In the genomic region with DNA sequence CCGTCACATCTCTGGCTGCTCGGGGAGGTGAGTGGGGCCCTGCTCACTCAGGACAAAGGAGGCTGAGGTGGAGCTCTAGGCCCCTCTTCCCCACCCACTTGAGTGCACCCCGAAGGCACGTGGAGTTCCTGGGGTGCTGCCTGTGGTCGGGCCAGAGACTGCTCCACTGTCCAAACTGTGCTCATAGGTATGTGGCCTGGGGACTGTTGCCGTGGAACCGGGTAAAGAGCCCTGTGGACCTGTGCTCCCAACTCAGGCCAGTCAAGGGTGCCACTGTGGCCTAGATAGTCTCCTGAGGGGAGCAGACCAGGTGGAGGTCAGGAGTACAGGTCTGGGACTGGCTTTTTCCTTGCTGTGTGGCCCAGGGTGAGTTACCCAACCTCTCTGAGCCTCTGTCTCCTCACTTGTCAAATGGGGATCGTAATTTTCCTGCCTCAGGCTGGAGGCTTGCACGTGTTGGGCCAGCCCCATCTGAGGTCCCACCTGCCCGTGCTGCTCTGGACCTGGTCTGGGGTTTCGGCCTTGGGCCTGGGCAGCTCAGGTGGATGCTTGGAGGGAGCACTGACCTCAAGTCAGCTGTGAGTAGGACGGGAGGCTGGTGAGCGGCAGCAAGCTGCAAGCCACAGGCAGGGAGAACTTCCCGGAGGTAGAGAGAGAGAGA, we compare ENCODE assay signal across 8 cellular contexts. TPM values are rescaled to one million over a fixed set of nuclear protein-coding genes. Genes with fewer than 3 reads are reported as not detected.
DNase-seq lines count a peak whose midpoint lies in the region; ATAC-seq and TF ChIP-seq lines count a peak whose summit lies in the region.

No MANE protein-coding gene starts in this region.

- H3K27ac ChIP-seq in OCI-LY1 (ENCODE audit: low read depth, low read length, poor library complexity, severe bottlenecking) (no peak overlapping the region), duodenal mucosa (ENCODE audit: low read depth, low read length) (no peak overlapping the region), neutrophil (no peak overlapping the region), H9 (ENCODE audit: insufficient read length, low read depth, low read length) (no peak overlapping the region)

- H3K56ac ChIP-seq in H9 (ENCODE audit: insufficient read length, low read depth, low read length): no peak overlapping the region

- WGBS in H9 (ENCODE audit: extremely low coverage, insufficient read length, low lambda C conversion rate): no CpG with 5 or more reads among the region's 14 CpGs

- H2BK120ac ChIP-seq in H9 (ENCODE audit: low read depth, low read length, poor library complexity, severe bottlenecking): no peak overlapping the region

- no peak overlapping the region for H2BK20ac ChIP-seq in H9 (ENCODE audit: low read depth, low read length, poor library complexity, severe bottlenecking)

- H3K4me1 Mint-ChIP-seq in Calu3 (ENCODE audit: low read depth, unreplicated experiment): peaks cover 8% of the 10 kb centered on the region
- peaks cover 4 to 5% of the 10 kb centered on the region in 2 experiments; a peak in 3 of 4 replicates for H3K4me1 Mint-ChIP-seq in H9

- no peaks in the 10 kb centered on the region for H3K36me3 Mint-ChIP-seq in Calu3 (ENCODE audit: insufficient read depth, unreplicated experiment)
- peaks cover 0 to 1% (median 0%) of the 10 kb centered on the region in 3 experiments; a peak in 1 of 7 replicates for H3K36me3 Mint-ChIP-seq in H9 (ENCODE audit: insufficient read depth in 1 of 3, low read depth in 3 of 3)

- H3K9me2 ChIP-seq in OCI-LY1 (ENCODE audit: low read depth, low read length): no peaks in the 10 kb centered on the region

- ATAC-seq in HG03469 (IDR thresholded peaks at IDR 0.05; ENCODE audit: unreplicated experiment): no peak

- CTCF ChIA-PET in Calu3 (lab: Charles Lee): interaction anchor here (0.6 to 3.2 kb wide), 11 partner anchors 17 to 591 kb away, joined by 3 to 33 read pairs (median 4); partner anchors contain the start of genes OPRL1 and RGS19

- no peak overlapping the region for H4K91ac ChIP-seq in H9 (ENCODE audit: insufficient read length, low read depth, low read length)

- H3K4ac ChIP-seq in H9 (ENCODE audit: low read depth, low read length): no peak overlapping the region

- H2BK5ac ChIP-seq in H9 (ENCODE audit: insufficient read length, low read length): no peak overlapping the region

- no peaks in the 10 kb centered on the region for H3K9me3 Mint-ChIP-seq in Calu3 (ENCODE audit: low read depth, unreplicated experiment)
- H3K9me3 Mint-ChIP-seq in H9: peaks cover 3 to 4% of the 10 kb centered on the region in 2 experiments; a peak in 4 of 5 replicates

- no peak for DNase-seq in Calu3
- DNase-seq in globus pallidus (ENCODE audit: low spot score): no peak
- DNase-seq in H9: no peak
- DNase-seq in C1 segment of cervical spinal cord (lab: John Stamatoyannopoulos, UW): no peak

- H3K23ac ChIP-seq in H9 (ENCODE audit: insufficient read length, low read depth, low read length): no peak overlapping the region

- no peak overlapping the region for H4K5ac ChIP-seq in H9 (ENCODE audit: insufficient read length, low read depth, low read length)

- no peaks in the 10 kb centered on the region for H3F3A ChIP-seq in OCI-LY1 (ENCODE audit: insufficient read depth, low read length)

- H4K20me1 ChIP-seq in OCI-LY1 (ENCODE audit: insufficient read depth, low read length): no peaks in the 10 kb centered on the region
- peaks cover 3% of the 10 kb centered on the region for H4K20me1 ChIP-seq in H9 (ENCODE audit: control insufficient read depth, insufficient read depth, insufficient read length)

- intact Hi-C loops in Calu3 (cut with micrococcal nuclease; ENCODE audit: unreplicated experiment): loop anchor here (5.0 kb wide), 2 partner anchors 38 to 83 kb away; partner anchors contain the start of genes C20orf204, LKAAEAR1 and OPRL1

- BruUV-seq in Calu3 (replicated peaks; lab: Mats Ljungman, UMichigan): no TSS peak

- H3T11ph ChIP-seq in H9 (ENCODE audit: low read length): no peak overlapping the region

- H3K27me3 ChIP-seq in OCI-LY1 (ENCODE audit: insufficient read depth, low read length) (no peaks in the 10 kb centered on the region), duodenal mucosa (ENCODE audit: control insufficient read depth in 1 of 2, insufficient read depth in 2 of 2, low read length in 2 of 2) (peaks cover 0 to 12% of the 10 kb centered on the region in 2 donors), neutrophil (peaks cover 43% of the 10 kb centered on the region), H9 (ENCODE audit: insufficient read depth, low read length) (no peaks in the 10 kb centered on the region; the same call in 1 of the 2 replicates)

- H3K79me1 ChIP-seq in H9 (ENCODE audit: insufficient read depth, low read depth, low read length, poor library complexity, severe bottlenecking): no peaks in the 10 kb centered on the region

- no peak overlapping the region for H3K14ac ChIP-seq in H9 (ENCODE audit: insufficient read depth, low read length)

- H2BK15ac ChIP-seq in H9 (ENCODE audit: low read depth, low read length): no peak overlapping the region

- no peak overlapping the region for H4K8ac ChIP-seq in H9 (replicated peaks; ENCODE audit: insufficient read length, low read depth, low read length)

- no peaks in the 10 kb centered on the region for H3K9me3 ChIP-seq in OCI-LY1 (ENCODE audit: low read length)
- no peaks in the 10 kb centered on the region for H3K9me3 ChIP-seq in duodenal mucosa (ENCODE audit: control insufficient read depth in 1 of 2, low read length in 2 of 2)
- no peaks in the 10 kb centered on the region for H3K9me3 ChIP-seq in neutrophil
- no peaks in the 10 kb centered on the region for H3K9me3 ChIP-seq in H9 (ENCODE audit: control insufficient read depth, low read depth, low read length)

- H3K4me3 ChIP-seq in OCI-LY1 (ENCODE audit: low read depth, low read length, poor library complexity, severe bottlenecking) (peak overlapping the region; percentile 44), duodenal mucosa (ENCODE audit: low read depth in 1 of 2, low read length in 2 of 2) (peak overlapping the region; percentile 44 to 53), neutrophil (ENCODE audit: low read depth in 1 of 2, low read length in 1 of 2) (peak overlapping the region; percentile 37 to 53)

- H3K9ac ChIP-seq in OCI-LY1 (ENCODE audit: low read length): peak overlapping the region; percentile 19; the same call in 1 of the 2 replicates
- H3K9ac ChIP-seq in duodenal mucosa (ENCODE audit: low read depth in 1 of 2, low read length in 2 of 2): no peak overlapping the region
- no peak overlapping the region for H3K9ac ChIP-seq in H9 (ENCODE audit: extremely low read depth, insufficient read length, low read length)

- H3K27me3 Mint-ChIP-seq in Calu3 (ENCODE audit: unreplicated experiment): peaks cover 66% of the 10 kb centered on the region
- peaks cover 35% of the 10 kb centered on the region for H3K27me3 Mint-ChIP-seq in H9 (ENCODE audit: low read depth)

- no peak overlapping the region for H2AK5ac ChIP-seq in H9 (ENCODE audit: insufficient read length, low read length)

- no peak overlapping the region for H2BK12ac ChIP-seq in H9 (ENCODE audit: insufficient read length, low read depth, low read length)

- no peak overlapping the region for H2AFZ ChIP-seq in OCI-LY1 (ENCODE audit: low read length)
- H2AFZ ChIP-seq in H9 (ENCODE audit: low read length): no peak overlapping the region

- H3K36me3 ChIP-seq in OCI-LY1 (ENCODE audit: insufficient read depth, low read length) (no peaks in the 10 kb centered on the region), duodenal mucosa (ENCODE audit: control insufficient read depth in 1 of 2, insufficient read depth in 2 of 2, low read length in 2 of 2) (no peaks in the 10 kb centered on the region), neutrophil (no peaks in the 10 kb centered on the region)

- TF ChIP-seq CTCF in Calu3 (IDR thresholded peaks at IDR 0.05; ENCODE audit: unreplicated experiment): no peak
- no peak for TF ChIP-seq CTCF in OCI-LY1 (IDR thresholded peaks at IDR 0.05; ENCODE audit: low read length)
- no peak for TF ChIP-seq CTCF in neutrophil (IDR thresholded peaks at IDR 0.05)
- no peak for TF ChIP-seq CTCF in H9 (conservative IDR thresholded peaks at IDR 0.05)

- H3K4me3 Mint-ChIP-seq in Calu3 (ENCODE audit: low read depth, unreplicated experiment) (peak overlapping the region; percentile 1), H9 (peak overlapping the region in 1 of 2 experiments; percentile 26; a peak in 1 of 5 replicates)

- no peaks in the 10 kb centered on the region for H3K79me2 ChIP-seq in OCI-LY1 (ENCODE audit: insufficient read depth, low read length)
- no peaks in the 10 kb centered on the region for H3K79me2 ChIP-seq in H9 (ENCODE audit: insufficient read depth, low read length)

- H3K27ac Mint-ChIP-seq in Calu3 (ENCODE audit: unreplicated experiment): no peak overlapping the region
- H3K27ac Mint-ChIP-seq in H9: no peak overlapping the region

- H3K23me2 ChIP-seq in H9 (ENCODE audit: insufficient read length, low read depth, low read length, poor library complexity, severe bottlenecking): no peaks in the 10 kb centered on the region

- H3K4me1 ChIP-seq in OCI-LY1 (ENCODE audit: insufficient read depth, low read length, severe bottlenecking) (peaks cover 8% of the 10 kb centered on the region), duodenal mucosa (ENCODE audit: control insufficient read depth in 1 of 2, insufficient read depth in 2 of 2, low read length in 2 of 2) (peaks cover 3 to 7% of the 10 kb centered on the region in 2 donors), neutrophil (ENCODE audit: control insufficient read depth in 1 of 2, insufficient read depth in 1 of 2, low read depth in 1 of 2, low read length in 1 of 2) (peaks cover 6 to 9% of the 10 kb centered on the region in 2 experiments), H9 (ENCODE audit: insufficient read depth, low read length) (no peaks in the 10 kb centered on the region)

- H3K4me2 ChIP-seq in OCI-LY1 (ENCODE audit: low read length) (peak overlapping the region; percentile 65), H9 (ENCODE audit: insufficient read depth, insufficient read length, low read length) (no peak overlapping the region)

- no peak overlapping the region for H3K18ac ChIP-seq in H9 (ENCODE audit: insufficient read length, low read depth, low read length)

RNA-seq across cellular contexts. Expression of gene NPBWR2, which starts 12.4 kb away (rescaled TPM):
- not detected in 2 replicates for total RNA-seq in Calu3 (2022)
- total RNA-seq in H9 (2021): not detected in 2 replicates

RNA-seq across cellular contexts. Expression of gene LKAAEAR1, which starts 35.6 kb away (rescaled TPM):
- not detected in 2 replicates for total RNA-seq in Calu3 (2022)
- 0.39 TPM in 1 of 2 replicates, not detected in the other for total RNA-seq in H9 (2021)

RNA-seq across cellular contexts. Expression of gene OPRL1, which starts 39.9 kb away (rescaled TPM):
- total RNA-seq in Calu3 (2022) (0.17 and 0.33 TPM in 2 replicates), H9 (2021) (0.90 and 1.0 TPM in 2 replicates)

RNA-seq across cellular contexts. Expression of gene RGS19, which starts 40.5 kb away (rescaled TPM):
- 17.2 and 17.8 TPM in 2 replicates for total RNA-seq in Calu3 (2022)
- total RNA-seq in H9 (2021): 11.7 and 12.8 TPM in 2 replicates

RNA-seq across cellular contexts. Expression of gene MYT1, which starts 44.4 kb away (rescaled TPM):
- total RNA-seq in Calu3 (2022): 0.45 TPM in 1 of 2 replicates, not detected in the other
- 0.68 and 0.79 TPM in 2 replicates for total RNA-seq in H9 (2021)
